Comparison of ENCODE assay signal across 1 cellular context in the genomic region with DNA sequence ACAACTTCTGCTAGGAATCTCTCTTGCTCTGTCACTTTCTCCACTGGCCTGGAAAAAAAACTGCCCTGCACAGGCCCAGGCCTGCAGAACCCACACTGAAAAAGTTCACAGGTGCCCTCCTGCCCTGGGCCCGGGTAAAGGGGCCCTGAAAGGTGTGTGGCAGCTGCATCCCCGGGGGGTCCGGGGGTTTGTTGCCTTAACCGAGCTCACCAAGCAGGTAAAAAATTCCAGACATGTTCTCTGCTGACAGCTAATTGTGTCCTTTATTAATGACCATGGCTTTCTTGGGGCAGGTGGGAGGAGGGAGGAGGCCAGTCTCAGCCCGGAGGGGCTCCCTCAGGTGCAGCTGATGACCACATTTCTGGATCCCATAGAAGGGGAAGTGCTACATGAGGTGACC.
TF ChIP-seq lines count a peak whose summit lies in the region.

No MANE protein-coding gene starts in this region.

TF ChIP-seq in HepG2, 621 proteins besides CTCF, POLR2A, EP300 and RAD21 (continued from another document):
- no peak for TF ChIP-seq ZNF205 (CRISPR knock-in tag; IDR thresholded peaks at IDR 0.05)
- TF ChIP-seq IRF9 (CRISPR knock-in tag; IDR thresholded peaks at IDR 0.05; ENCODE audit: borderline replicate concordance), result no peak
- TF ChIP-seq, protein P1, sequence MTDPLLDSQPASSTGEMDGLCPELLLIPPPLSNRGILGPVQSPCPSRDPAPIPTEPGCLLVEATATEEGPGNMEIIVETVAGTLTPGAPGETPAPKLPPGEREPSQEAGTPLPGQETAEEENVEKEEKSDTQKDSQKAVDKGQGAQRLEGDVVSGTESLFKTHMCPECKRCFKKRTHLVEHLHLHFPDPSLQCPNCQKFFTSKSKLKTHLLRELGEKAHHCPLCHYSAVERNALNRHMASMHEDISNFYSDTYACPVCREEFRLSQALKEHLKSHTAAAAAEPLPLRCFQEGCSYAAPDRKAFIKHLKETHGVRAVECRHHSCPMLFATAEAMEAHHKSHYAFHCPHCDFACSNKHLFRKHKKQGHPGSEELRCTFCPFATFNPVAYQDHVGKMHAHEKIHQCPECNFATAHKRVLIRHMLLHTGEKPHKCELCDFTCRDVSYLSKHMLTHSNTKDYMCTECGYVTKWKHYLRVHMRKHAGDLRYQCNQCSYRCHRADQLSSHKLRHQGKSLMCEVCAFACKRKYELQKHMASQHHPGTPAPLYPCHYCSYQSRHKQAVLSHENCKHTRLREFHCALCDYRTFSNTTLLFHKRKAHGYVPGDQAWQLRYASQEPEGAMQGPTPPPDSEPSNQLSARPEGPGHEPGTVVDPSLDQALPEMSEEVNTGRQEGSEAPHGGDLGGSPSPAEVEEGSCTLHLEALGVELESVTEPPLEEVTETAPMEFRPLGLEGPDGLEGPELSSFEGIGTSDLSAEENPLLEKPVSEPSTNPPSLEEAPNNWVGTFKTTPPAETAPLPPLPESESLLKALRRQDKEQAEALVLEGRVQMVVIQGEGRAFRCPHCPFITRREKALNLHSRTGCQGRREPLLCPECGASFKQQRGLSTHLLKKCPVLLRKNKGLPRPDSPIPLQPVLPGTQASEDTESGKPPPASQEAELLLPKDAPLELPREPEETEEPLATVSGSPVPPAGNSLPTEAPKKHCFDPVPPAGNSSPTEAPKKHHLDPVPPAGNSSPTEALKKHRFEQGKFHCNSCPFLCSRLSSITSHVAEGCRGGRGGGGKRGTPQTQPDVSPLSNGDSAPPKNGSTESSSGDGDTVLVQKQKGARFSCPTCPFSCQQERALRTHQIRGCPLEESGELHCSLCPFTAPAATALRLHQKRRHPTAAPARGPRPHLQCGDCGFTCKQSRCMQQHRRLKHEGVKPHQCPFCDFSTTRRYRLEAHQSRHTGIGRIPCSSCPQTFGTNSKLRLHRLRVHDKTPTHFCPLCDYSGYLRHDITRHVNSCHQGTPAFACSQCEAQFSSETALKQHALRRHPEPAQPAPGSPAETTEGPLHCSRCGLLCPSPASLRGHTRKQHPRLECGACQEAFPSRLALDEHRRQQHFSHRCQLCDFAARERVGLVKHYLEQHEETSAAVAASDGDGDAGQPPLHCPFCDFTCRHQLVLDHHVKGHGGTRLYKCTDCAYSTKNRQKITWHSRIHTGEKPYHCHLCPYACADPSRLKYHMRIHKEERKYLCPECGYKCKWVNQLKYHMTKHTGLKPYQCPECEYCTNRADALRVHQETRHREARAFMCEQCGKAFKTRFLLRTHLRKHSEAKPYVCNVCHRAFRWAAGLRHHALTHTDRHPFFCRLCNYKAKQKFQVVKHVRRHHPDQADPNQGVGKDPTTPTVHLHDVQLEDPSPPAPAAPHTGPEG (CRISPR knock-in tag; IDR thresholded peaks at IDR 0.05), result no peak
- no peak for TF ChIP-seq ZNF580 (CRISPR knock-in tag; IDR thresholded peaks at IDR 0.05; ENCODE audit: borderline replicate concordance, low read depth)
- no peak for TF ChIP-seq ELK4 (CRISPR knock-in tag; IDR thresholded peaks at IDR 0.05; ENCODE audit: borderline replicate concordance)
- TF ChIP-seq ZNF441 (CRISPR knock-in tag; IDR thresholded peaks at IDR 0.05; ENCODE audit: borderline replicate concordance), result no peak
- TF ChIP-seq PHB2 (IDR thresholded peaks at IDR 0.05; ENCODE audit: partially characterized antibody), result no peak
- no peak for TF ChIP-seq ATAD3A (CRISPR knock-in tag; IDR thresholded peaks at IDR 0.05)
- TF ChIP-seq HHEX (CRISPR knock-in tag; IDR thresholded peaks at IDR 0.05), result no peak
- no peak for TF ChIP-seq CBX1 (IDR thresholded peaks at IDR 0.05; ENCODE audit: low read depth)
- TF ChIP-seq MED13 (CRISPR knock-in tag; IDR thresholded peaks at IDR 0.05), result no peak
